ENCODE assay signal across 23 cellular contexts in genomic region chr9:129635099-129635803, GRCh38. TPM values are rescaled to one million over a fixed set of nuclear protein-coding genes. Genes with fewer than 3 reads are reported as not detected.
"Had no signal": no experiment of that assay in that cellular context is flagged by ENCODE, and none has a peak within 500 bp of the region (broad histone marks: within the 10 kb centered on the region; RNA-seq: fewer than 3 reads in every experiment).

No MANE protein-coding gene starts in this region.

- H3K9me3 Mint-ChIP-seq: activated CD4-positive, alpha-beta memory T cell treated with anti-CD3 and anti-CD28 coated beads for 36 hours; central memory CD8-positive, alpha-beta T cell; memory B cell; natural killer cell had no signal

- H3K27me3 Mint-ChIP-seq: activated CD4-positive, alpha-beta memory T cell treated with anti-CD3 and anti-CD28 coated beads for 36 hours; activated CD4-positive, alpha-beta T cell treated with anti-CD3 and anti-CD28 coated beads for 36 hours; activated CD8-positive, alpha-beta memory T cell treated with anti-CD3 and anti-CD28 coated beads, Interleukin-2, amount 10 ng/mL, durations not matched to agents 7 days and 5 days; activated naive CD8-positive, alpha-beta T cell; central memory CD8-positive, alpha-beta T cell; memory B cell had no signal

- DNase-seq: activated CD4-positive, alpha-beta memory T cell treated with anti-CD3 and anti-CD28 coated beads for 36 hours; activated CD4-positive, alpha-beta T cell treated with anti-CD3 and anti-CD28 coated beads for 36 hours; activated CD8-positive, alpha-beta memory T cell treated with anti-CD3 and anti-CD28 coated beads, Interleukin-2, amount 10 ng/mL, durations not matched to agents 7 days and 5 days; activated effector memory CD4-positive, alpha-beta T cell treated with anti-CD3 and anti-CD28 coated beads, Interleukin-2, amount 50 U/mL, for 16 hours; activated T-cell treated with anti-CD3 and anti-CD28 coated beads, Interleukin-2, amount 50 U/mL, for 1 hour; amniotic stem cell; body of pancreas; cortex of kidney; effector CD8-positive, alpha-beta T cell; foreskin keratinocyte; kidney glomerular epithelial cell; left ventricle myocardium superior; natural killer cell; retina; stimulated activated CD4-positive, alpha-beta T cell treated with anti-CD3 and anti-CD28 coated beads, Interleukin-4, amount 100 ng/mL, for 24 hours; stimulated activated naive CD4-positive, alpha-beta T cell treated with Interleukin-2 at 50 U/mL for 16 hours; T-helper 2 cell had no signal

- H3K36me3 Mint-ChIP-seq: activated naive CD8-positive, alpha-beta T cell; natural killer cell had no signal

- H3K9me3 ChIP-seq: body of pancreas, suprapubic skin, upper lobe of left lung had no signal

- H3K27ac Mint-ChIP-seq: activated CD4-positive, alpha-beta memory T cell treated with anti-CD3 and anti-CD28 coated beads for 36 hours; activated CD4-positive, alpha-beta T cell treated with anti-CD3 and anti-CD28 coated beads for 36 hours; activated CD8-positive, alpha-beta memory T cell treated with anti-CD3 and anti-CD28 coated beads, Interleukin-2, amount 10 ng/mL, durations not matched to agents 7 days and 5 days; activated naive CD8-positive, alpha-beta T cell; memory B cell; natural killer cell had no signal

- H3K4me3 Mint-ChIP-seq: activated CD4-positive, alpha-beta memory T cell treated with anti-CD3 and anti-CD28 coated beads for 36 hours; activated CD4-positive, alpha-beta T cell treated with anti-CD3 and anti-CD28 coated beads for 36 hours; activated CD8-positive, alpha-beta memory T cell treated with anti-CD3 and anti-CD28 coated beads, Interleukin-2, amount 10 ng/mL, durations not matched to agents 7 days and 5 days; activated naive CD8-positive, alpha-beta T cell; central memory CD8-positive, alpha-beta T cell; memory B cell; natural killer cell had no signal

- H3K4me3 ChIP-seq: body of pancreas, skin epidermis, suprapubic skin, upper lobe of left lung had no signal

- ATAC-seq: activated CD4-positive, alpha-beta T cell treated with anti-CD3 and anti-CD28 coated beads for 36 hours; activated CD8-positive, alpha-beta memory T cell treated with anti-CD3 and anti-CD28 coated beads, Interleukin-2, amount 10 ng/mL, durations not matched to agents 7 days and 5 days; body of pancreas; foreskin keratinocyte; left ventricle myocardium superior; natural killer cell had no signal

- H3K27me3 ChIP-seq: body of pancreas, foreskin keratinocyte, suprapubic skin, upper lobe of left lung had no signal

- H3K27ac ChIP-seq: body of pancreas, foreskin keratinocyte, skin epidermis, suprapubic skin, upper lobe of left lung had no signal

RNA-seq across cellular contexts. Expression of gene C9orf50, which starts 14.3 kb away (rescaled TPM):
- total RNA-seq: activated CD4-positive, alpha-beta memory T cell treated with anti-CD3 and anti-CD28 coated beads for 36 hours; activated CD4-positive, alpha-beta T cell treated with anti-CD3 and anti-CD28 coated beads for 36 hours; activated CD8-positive, alpha-beta memory T cell treated with anti-CD3 and anti-CD28 coated beads, Interleukin-2, amount 10 ng/mL, durations not matched to agents 7 days and 5 days; body of pancreas; foreskin keratinocyte; left ventricle myocardium superior; natural killer cell; upper lobe of left lung had no signal
- polyA plus RNA-seq: foreskin keratinocyte had no signal

RNA-seq across cellular contexts. Expression of gene PRRX2, which starts 30.2 kb away (rescaled TPM):
- total RNA-seq: foreskin keratinocyte, natural killer cell had no signal
